Comparison of ENCODE assay signal across 1 cellular context in the genomic region with DNA sequence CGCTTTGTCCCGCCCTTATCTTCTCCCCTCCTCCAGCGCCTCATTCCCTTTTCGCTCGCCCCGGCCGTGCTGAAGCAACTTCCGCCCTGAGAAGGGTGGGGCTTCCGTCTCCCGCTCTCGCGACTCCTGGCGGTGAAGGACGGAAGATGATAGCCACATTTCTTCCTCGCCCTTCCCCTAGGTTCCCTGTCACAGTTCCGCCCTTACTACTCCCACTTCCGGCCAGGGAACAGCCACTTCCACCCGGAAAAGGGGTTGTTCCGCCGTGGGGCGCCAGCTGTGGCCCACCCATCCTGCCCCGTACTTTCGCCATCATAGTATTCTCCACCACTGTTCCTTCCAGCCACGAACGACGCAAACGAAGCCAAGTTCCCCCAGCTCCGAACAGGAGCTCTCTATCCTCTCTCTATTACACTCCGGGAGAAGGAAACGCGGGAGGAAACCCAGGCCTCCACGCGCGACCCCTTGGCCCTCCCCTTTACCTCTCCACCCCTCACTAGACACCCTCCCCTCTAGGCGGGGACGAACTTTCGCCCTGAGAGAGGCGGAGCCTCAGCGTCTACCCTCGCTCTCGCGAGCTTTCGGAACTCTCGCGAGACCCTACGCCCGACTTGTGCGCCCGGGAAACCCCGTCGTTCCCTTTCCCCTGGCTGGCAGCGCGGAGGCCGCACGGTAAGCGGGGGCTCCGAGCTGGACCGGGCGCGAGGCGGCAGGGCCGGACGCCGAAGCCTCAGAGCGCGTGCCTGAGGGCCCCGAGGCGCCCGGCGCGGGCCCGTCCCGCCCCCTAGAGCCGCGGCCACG.
TF ChIP-seq lines count a peak whose summit lies in the region.

A gene (plus strand): TSS at position 638 of the 801 bp plus-strand sequence. CDS start 520 bp downstream, outside the sequence.

TF ChIP-seq in K562, 482 proteins besides CTCF, POLR2A, EP300 and RAD21 (continued from another document and continues in another):
- TF ChIP-seq STAG1 (CRISPR knock-in tag; IDR thresholded peaks at IDR 0.05; ENCODE audit: borderline replicate concordance) = no peak
- TF ChIP-seq MEIS2 (IDR thresholded peaks at IDR 0.05; ENCODE audit: partially characterized antibody) = peak; percentile 54
- TF ChIP-seq, protein P1, sequence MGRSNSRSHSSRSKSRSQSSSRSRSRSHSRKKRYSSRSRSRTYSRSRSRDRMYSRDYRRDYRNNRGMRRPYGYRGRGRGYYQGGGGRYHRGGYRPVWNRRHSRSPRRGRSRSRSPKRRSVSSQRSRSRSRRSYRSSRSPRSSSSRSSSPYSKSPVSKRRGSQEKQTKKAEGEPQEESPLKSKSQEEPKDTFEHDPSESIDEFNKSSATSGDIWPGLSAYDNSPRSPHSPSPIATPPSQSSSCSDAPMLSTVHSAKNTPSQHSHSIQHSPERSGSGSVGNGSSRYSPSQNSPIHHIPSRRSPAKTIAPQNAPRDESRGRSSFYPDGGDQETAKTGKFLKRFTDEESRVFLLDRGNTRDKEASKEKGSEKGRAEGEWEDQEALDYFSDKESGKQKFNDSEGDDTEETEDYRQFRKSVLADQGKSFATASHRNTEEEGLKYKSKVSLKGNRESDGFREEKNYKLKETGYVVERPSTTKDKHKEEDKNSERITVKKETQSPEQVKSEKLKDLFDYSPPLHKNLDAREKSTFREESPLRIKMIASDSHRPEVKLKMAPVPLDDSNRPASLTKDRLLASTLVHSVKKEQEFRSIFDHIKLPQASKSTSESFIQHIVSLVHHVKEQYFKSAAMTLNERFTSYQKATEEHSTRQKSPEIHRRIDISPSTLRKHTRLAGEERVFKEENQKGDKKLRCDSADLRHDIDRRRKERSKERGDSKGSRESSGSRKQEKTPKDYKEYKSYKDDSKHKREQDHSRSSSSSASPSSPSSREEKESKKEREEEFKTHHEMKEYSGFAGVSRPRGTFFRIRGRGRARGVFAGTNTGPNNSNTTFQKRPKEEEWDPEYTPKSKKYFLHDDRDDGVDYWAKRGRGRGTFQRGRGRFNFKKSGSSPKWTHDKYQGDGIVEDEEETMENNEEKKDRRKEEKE (IDR thresholded peaks at IDR 0.05; ENCODE audit: borderline replicate concordance in 1 of 2, control insufficient read depth in 1 of 2, low read depth in 2 of 2, low read length in 1 of 2) = no peak; a peak in 1 of 4 replicates
- no peak for TF ChIP-seq PYGO2 (tag; IDR thresholded peaks at IDR 0.05)
- peak in 1 of 2 experiments; percentile 98; a peak in 2 of 4 replicates for TF ChIP-seq HDAC1 (IDR thresholded peaks at IDR 0.05)
- TF ChIP-seq CAMTA2 (CRISPR knock-in tag; conservative IDR thresholded peaks at IDR 0.05) = peak; percentile 61; the same call in 1 of the 2 replicates
- TF ChIP-seq RFX1 (IDR thresholded peaks at IDR 0.05) = no peak
- no peak for TF ChIP-seq ZNF239 (CRISPR knock-in tag; IDR thresholded peaks at IDR 0.05)
- TF ChIP-seq FOXP1 (CRISPR knock-in tag; IDR thresholded peaks at IDR 0.05) = peak; percentile 75; the same call in 1 of the 2 replicates
- no peak for TF ChIP-seq SAFB2 (IDR thresholded peaks at IDR 0.05; ENCODE audit: borderline replicate concordance, low read depth, low read length, severe bottlenecking)
- TF ChIP-seq ZNF165 (CRISPR knock-in tag; IDR thresholded peaks at IDR 0.05; ENCODE audit: borderline replicate concordance) = no peak
- no peak for TF ChIP-seq ZNF41 (CRISPR knock-in tag; conservative IDR thresholded peaks at IDR 0.05)
- TF ChIP-seq EHMT2 (IDR thresholded peaks at IDR 0.05) = no peak
- TF ChIP-seq ARNT (IDR thresholded peaks at IDR 0.05) = peak; percentile 65 to 78; a peak in 3 of 4 replicates
- TF ChIP-seq, protein P2, sequence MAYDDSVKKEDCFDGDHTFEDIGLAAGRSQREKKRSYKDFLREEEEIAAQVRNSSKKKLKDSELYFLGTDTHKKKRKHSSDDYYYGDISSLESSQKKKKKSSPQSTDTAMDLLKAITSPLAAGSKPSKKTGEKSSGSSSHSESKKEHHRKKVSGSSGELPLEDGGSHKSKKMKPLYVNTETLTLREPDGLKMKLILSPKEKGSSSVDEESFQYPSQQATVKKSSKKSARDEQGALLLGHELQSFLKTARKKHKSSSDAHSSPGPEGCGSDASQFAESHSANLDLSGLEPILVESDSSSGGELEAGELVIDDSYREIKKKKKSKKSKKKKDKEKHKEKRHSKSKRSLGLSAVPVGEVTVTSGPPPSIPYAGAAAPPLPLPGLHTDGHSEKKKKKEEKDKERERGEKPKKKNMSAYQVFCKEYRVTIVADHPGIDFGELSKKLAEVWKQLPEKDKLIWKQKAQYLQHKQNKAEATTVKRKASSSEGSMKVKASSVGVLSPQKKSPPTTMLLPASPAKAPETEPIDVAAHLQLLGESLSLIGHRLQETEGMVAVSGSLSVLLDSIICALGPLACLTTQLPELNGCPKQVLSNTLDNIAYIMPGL (CRISPR knock-in tag; IDR thresholded peaks at IDR 0.05) = no peak
- TF ChIP-seq PTBP1 (IDR thresholded peaks at IDR 0.05; ENCODE audit: low read depth, low read length) = no peak
- TF ChIP-seq, protein P3, sequence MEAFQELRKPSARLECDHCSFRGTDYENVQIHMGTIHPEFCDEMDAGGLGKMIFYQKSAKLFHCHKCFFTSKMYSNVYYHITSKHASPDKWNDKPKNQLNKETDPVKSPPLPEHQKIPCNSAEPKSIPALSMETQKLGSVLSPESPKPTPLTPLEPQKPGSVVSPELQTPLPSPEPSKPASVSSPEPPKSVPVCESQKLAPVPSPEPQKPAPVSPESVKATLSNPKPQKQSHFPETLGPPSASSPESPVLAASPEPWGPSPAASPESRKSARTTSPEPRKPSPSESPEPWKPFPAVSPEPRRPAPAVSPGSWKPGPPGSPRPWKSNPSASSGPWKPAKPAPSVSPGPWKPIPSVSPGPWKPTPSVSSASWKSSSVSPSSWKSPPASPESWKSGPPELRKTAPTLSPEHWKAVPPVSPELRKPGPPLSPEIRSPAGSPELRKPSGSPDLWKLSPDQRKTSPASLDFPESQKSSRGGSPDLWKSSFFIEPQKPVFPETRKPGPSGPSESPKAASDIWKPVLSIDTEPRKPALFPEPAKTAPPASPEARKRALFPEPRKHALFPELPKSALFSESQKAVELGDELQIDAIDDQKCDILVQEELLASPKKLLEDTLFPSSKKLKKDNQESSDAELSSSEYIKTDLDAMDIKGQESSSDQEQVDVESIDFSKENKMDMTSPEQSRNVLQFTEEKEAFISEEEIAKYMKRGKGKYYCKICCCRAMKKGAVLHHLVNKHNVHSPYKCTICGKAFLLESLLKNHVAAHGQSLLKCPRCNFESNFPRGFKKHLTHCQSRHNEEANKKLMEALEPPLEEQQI (IDR thresholded peaks at IDR 0.05) = no peak
- TF ChIP-seq MCM7 (IDR thresholded peaks at IDR 0.05) = no peak
- TF ChIP-seq, protein P4, sequence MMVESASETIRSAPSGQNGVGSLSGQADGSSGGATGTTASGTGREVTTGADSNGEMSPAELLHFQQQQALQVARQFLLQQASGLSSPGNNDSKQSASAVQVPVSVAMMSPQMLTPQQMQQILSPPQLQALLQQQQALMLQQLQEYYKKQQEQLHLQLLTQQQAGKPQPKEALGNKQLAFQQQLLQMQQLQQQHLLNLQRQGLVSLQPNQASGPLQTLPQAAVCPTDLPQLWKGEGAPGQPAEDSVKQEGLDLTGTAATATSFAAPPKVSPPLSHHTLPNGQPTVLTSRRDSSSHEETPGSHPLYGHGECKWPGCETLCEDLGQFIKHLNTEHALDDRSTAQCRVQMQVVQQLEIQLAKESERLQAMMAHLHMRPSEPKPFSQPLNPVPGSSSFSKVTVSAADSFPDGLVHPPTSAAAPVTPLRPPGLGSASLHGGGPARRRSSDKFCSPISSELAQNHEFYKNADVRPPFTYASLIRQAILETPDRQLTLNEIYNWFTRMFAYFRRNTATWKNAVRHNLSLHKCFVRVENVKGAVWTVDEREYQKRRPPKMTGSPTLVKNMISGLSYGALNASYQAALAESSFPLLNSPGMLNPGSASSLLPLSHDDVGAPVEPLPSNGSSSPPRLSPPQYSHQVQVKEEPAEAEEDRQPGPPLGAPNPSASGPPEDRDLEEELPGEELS (CRISPR knock-in tag; IDR thresholded peaks at IDR 0.05; ENCODE audit: borderline replicate concordance) = no peak
- peak; percentile 100 for TF ChIP-seq ETV6 (IDR thresholded peaks at IDR 0.05; ENCODE audit: borderline replicate concordance in 1 of 2, low read depth in 2 of 2, low read length in 1 of 2)
- peak; percentile 97 for TF ChIP-seq ETV6 (CRISPR knock-in tag; IDR thresholded peaks at IDR 0.05; ENCODE audit: borderline replicate concordance)
- TF ChIP-seq ETV5 (CRISPR knock-in tag; IDR thresholded peaks at IDR 0.05; ENCODE audit: low read depth) = peak; percentile 95
- TF ChIP-seq TRIM28 (IDR thresholded peaks at IDR 0.05) = peak; percentile 69; the same call in 1 of the 2 replicates
- peak; percentile 73 for TF ChIP-seq CTBP1 (IDR thresholded peaks at IDR 0.05; ENCODE audit: borderline replicate concordance)
- TF ChIP-seq HDGF (IDR thresholded peaks at IDR 0.05) = no peak
- no peak for TF ChIP-seq ZNF778 (CRISPR knock-in tag; IDR thresholded peaks at IDR 0.05)
- peak; percentile 66 for TF ChIP-seq NFIC (IDR thresholded peaks at IDR 0.05)
- no peak; the same call in 1 of the 2 replicates for TF ChIP-seq DNMT1 (IDR thresholded peaks at IDR 0.05)
- TF ChIP-seq, protein P5, sequence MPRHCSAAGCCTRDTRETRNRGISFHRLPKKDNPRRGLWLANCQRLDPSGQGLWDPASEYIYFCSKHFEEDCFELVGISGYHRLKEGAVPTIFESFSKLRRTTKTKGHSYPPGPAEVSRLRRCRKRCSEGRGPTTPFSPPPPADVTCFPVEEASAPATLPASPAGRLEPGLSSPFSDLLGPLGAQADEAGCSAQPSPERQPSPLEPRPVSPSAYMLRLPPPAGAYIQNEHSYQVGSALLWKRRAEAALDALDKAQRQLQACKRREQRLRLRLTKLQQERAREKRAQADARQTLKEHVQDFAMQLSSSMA (CRISPR knock-in tag; IDR thresholded peaks at IDR 0.05) = no peak
- peak; percentile 74 for TF ChIP-seq FIP1L1 (IDR thresholded peaks at IDR 0.05; ENCODE audit: low read depth, low read length, poor library complexity, severe bottlenecking)
- TF ChIP-seq ZNF282 (CRISPR knock-in tag; IDR thresholded peaks at IDR 0.05) = no peak
- TF ChIP-seq, protein P6, sequence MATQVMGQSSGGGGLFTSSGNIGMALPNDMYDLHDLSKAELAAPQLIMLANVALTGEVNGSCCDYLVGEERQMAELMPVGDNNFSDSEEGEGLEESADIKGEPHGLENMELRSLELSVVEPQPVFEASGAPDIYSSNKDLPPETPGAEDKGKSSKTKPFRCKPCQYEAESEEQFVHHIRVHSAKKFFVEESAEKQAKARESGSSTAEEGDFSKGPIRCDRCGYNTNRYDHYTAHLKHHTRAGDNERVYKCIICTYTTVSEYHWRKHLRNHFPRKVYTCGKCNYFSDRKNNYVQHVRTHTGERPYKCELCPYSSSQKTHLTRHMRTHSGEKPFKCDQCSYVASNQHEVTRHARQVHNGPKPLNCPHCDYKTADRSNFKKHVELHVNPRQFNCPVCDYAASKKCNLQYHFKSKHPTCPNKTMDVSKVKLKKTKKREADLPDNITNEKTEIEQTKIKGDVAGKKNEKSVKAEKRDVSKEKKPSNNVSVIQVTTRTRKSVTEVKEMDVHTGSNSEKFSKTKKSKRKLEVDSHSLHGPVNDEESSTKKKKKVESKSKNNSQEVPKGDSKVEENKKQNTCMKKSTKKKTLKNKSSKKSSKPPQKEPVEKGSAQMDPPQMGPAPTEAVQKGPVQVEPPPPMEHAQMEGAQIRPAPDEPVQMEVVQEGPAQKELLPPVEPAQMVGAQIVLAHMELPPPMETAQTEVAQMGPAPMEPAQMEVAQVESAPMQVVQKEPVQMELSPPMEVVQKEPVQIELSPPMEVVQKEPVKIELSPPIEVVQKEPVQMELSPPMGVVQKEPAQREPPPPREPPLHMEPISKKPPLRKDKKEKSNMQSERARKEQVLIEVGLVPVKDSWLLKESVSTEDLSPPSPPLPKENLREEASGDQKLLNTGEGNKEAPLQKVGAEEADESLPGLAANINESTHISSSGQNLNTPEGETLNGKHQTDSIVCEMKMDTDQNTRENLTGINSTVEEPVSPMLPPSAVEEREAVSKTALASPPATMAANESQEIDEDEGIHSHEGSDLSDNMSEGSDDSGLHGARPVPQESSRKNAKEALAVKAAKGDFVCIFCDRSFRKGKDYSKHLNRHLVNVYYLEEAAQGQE (CRISPR knock-in tag; IDR thresholded peaks at IDR 0.05; ENCODE audit: low read depth) = no peak
- TF ChIP-seq SP1 (CRISPR knock-in tag; IDR thresholded peaks at IDR 0.05) = peak; percentile 100
- TF ChIP-seq, protein P7, sequence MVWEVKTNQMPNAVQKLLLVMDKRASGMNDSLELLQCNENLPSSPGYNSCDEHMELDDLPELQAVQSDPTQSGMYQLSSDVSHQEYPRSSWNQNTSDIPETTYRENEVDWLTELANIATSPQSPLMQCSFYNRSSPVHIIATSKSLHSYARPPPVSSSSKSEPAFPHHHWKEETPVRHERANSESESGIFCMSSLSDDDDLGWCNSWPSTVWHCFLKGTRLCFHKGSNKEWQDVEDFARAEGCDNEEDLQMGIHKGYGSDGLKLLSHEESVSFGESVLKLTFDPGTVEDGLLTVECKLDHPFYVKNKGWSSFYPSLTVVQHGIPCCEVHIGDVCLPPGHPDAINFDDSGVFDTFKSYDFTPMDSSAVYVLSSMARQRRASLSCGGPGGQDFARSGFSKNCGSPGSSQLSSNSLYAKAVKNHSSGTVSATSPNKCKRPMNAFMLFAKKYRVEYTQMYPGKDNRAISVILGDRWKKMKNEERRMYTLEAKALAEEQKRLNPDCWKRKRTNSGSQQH (CRISPR knock-in tag; IDR thresholded peaks at IDR 0.05) = peak; percentile 86; the same call in 1 of the 2 replicates
- TF ChIP-seq SMARCC2 (IDR thresholded peaks at IDR 0.05; ENCODE audit: low read depth) = no peak
- TF ChIP-seq, protein P8, sequence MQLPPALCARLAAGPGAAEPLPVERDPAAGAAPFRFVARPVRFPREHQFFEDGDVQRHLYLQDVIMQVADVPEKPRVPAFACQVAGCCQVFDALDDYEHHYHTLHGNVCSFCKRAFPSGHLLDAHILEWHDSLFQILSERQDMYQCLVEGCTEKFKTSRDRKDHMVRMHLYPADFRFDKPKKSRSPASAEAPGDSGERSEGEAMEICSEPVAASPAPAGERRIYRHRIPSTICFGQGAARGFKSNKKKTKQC (CRISPR knock-in tag; IDR thresholded peaks at IDR 0.05) = peak; percentile 73; the same call in 1 of the 2 replicates
- no peak for TF ChIP-seq MEF2A (IDR thresholded peaks at IDR 0.05; ENCODE audit: control insufficient read depth, low read depth, low read length)
- TF ChIP-seq ZNF133 (CRISPR knock-in tag; IDR thresholded peaks at IDR 0.05) = no peak
- TF ChIP-seq, protein P9, sequence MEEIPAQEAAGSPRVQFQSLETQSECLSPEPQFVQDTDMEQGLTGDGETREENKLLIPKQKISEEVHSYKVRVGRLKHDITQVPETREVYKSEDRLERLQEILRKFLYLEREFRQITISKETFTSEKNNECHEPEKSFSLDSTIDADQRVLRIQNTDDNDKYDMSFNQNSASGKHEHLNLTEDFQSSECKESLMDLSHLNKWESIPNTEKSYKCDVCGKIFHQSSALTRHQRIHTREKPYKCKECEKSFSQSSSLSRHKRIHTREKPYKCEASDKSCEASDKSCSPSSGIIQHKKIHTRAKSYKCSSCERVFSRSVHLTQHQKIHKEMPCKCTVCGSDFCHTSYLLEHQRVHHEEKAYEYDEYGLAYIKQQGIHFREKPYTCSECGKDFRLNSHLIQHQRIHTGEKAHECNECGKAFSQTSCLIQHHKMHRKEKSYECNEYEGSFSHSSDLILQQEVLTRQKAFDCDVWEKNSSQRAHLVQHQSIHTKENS (CRISPR knock-in tag; IDR thresholded peaks at IDR 0.05) = no peak
- TF ChIP-seq KAT7 (CRISPR knock-in tag; IDR thresholded peaks at IDR 0.05; ENCODE audit: borderline replicate concordance) = peak; percentile 83; the same call in 1 of the 2 replicates
- no peak for TF ChIP-seq ZKSCAN3 (CRISPR knock-in tag; IDR thresholded peaks at IDR 0.05)
- no peak for TF ChIP-seq FUS (optimal IDR thresholded peaks at IDR 0.05; ENCODE audit: low read depth, low read length)
